In the genomic region with DNA sequence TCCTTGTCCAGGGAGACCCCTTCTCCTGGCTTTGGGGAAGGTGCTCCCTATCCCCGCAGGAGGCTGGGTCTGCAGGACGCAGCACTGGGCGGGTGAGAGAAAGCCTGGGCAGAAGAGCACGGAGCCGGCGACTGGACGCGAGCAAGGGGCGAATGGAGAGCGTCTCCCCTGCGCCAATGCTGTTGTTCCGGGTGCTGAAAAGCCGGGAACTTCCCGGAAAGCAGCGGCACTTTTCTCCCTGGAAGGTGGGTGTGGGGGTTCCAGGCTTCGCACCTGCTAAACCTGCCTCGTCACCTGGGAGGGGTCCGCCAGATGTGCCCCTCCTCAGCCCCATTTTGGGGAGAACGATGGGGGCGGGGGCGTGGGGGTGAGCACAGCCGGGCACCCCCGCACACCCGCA, we compare ENCODE assay signal across 13 cellular contexts.
DNase-seq lines count a peak whose midpoint lies in the region; TF ChIP-seq lines count a peak whose summit lies in the region.
"Had no signal": no experiment of that assay in that cellular context is flagged by ENCODE, and none has a peak within 500 bp of the region (broad histone marks: within the 10 kb centered on the region; RNA-seq: fewer than 3 reads in every experiment).

No MANE protein-coding gene starts in this region.

- no peaks in the 10 kb centered on the region for H3K9me3 ChIP-seq in HUES48 (ENCODE audit: control insufficient read depth, insufficient read depth, low read length)
- no peaks in the 10 kb centered on the region for H3K9me3 ChIP-seq in skeletal muscle tissue (ENCODE audit: control insufficient read depth in 3 of 3, low read length in 3 of 3)

- H3K27ac ChIP-seq in HUES48 (ENCODE audit: low read depth, low read length), result no peak overlapping the region
- H3K27ac ChIP-seq in dorsolateral prefrontal cortex, result no peak overlapping the region
- H3K27ac ChIP-seq in skeletal muscle tissue (ENCODE audit: low read depth, low read length), result no peak overlapping the region

- intact Hi-C loops in dorsolateral prefrontal cortex (cut with DNase I), result no loop called here

- H3K27me3 ChIP-seq in HUES48 (ENCODE audit: control insufficient read depth, insufficient read depth, low read length), result peaks cover 37% of the 10 kb centered on the region
- H3K27me3 ChIP-seq in dorsolateral prefrontal cortex, result peaks cover 0 to 53% (median 20%) of the 10 kb centered on the region in 45 donors
- peaks cover 14% of the 10 kb centered on the region for H3K27me3 ChIP-seq in kidney epithelial cell (ENCODE audit: control insufficient read depth, insufficient read depth, low read length)
- H3K27me3 ChIP-seq in skeletal muscle tissue (ENCODE audit: control insufficient read depth in 3 of 3, insufficient read depth in 3 of 3, low read length in 3 of 3), result peaks cover 11 to 24% (median 18%) of the 10 kb centered on the region in 3 donors

- DNase-seq in dorsolateral prefrontal cortex (no peak), kidney epithelial cell (ENCODE audit: low read depth) (no peak), SK-N-DZ (ENCODE audit: low spot score) (no peak), GF-D8 (lab: John Stamatoyannopoulos, UW) (no peak), OCI-M1 (lab: John Stamatoyannopoulos, UW) (no peak), NCI-H1092 treated with DMSO at 0.1 percent for 48 hours (lab: John Stamatoyannopoulos, UW) (no peak)
- DNase-seq: activated CD4-positive, alpha-beta memory T cell treated with anti-CD3 and anti-CD28 coated beads, Interleukin-2, amount 10 ng/mL, durations not matched to agents 7 days and 5 days; activated naive CD4-positive, alpha-beta T cell treated with anti-CD3 and anti-CD28 coated beads for 36 hours; effector CD8-positive, alpha-beta T cell; NCI-H226; stimulated activated CD4-positive, alpha-beta T cell treated with anti-CD3 and anti-CD28 coated beads, Interleukin-12 subunit alpha, Interleukin-12 subunit beta, amount 100 ng/mL, for 4 hours had no signal

- H3K36me3 ChIP-seq in HUES48 (ENCODE audit: control insufficient read depth, insufficient read depth, low read length) (no peaks in the 10 kb centered on the region), kidney epithelial cell (ENCODE audit: control insufficient read depth, insufficient read depth, low read length) (no peaks in the 10 kb centered on the region), skeletal muscle tissue (ENCODE audit: control insufficient read depth in 3 of 3, insufficient read depth in 3 of 3, low read length in 3 of 3) (no peaks in the 10 kb centered on the region)

- no peak for TF ChIP-seq CTCF in dorsolateral prefrontal cortex (IDR thresholded peaks at IDR 0.05 in 54 of 56, conservative IDR thresholded peaks at IDR 0.05 in 2 of 56; ENCODE audit: low read depth in 1 of 56, partially characterized antibody in 56 of 56)
- TF ChIP-seq CTCF in kidney epithelial cell (IDR thresholded peaks at IDR 0.05; ENCODE audit: insufficient read depth, low read length, poor library complexity, severe bottlenecking), result no peak

- H3K9ac ChIP-seq in HUES48 (ENCODE audit: low read depth, low read length) (no peak overlapping the region), skeletal muscle tissue (ENCODE audit: low read depth in 1 of 3, low read length in 3 of 3) (no peak overlapping the region)

- peaks cover 10% of the 10 kb centered on the region for H3K4me1 ChIP-seq in HUES48 (ENCODE audit: control insufficient read depth, insufficient read depth, low read length)
- peaks cover 3% of the 10 kb centered on the region in 3 donors for H3K4me1 ChIP-seq in skeletal muscle tissue (ENCODE audit: control insufficient read depth in 3 of 3, insufficient read depth in 3 of 3, low read length in 3 of 3)

- H3K4me3 ChIP-seq in HUES48 (ENCODE audit: low read depth, low read length) (peak overlapping the region; percentile 62), dorsolateral prefrontal cortex (peak overlapping the region in 34 of 59 donors; percentile 9 to 51 (median 32)), kidney epithelial cell (ENCODE audit: low read depth, low read length) (peak overlapping the region; percentile 8), skeletal muscle tissue (ENCODE audit: low read length in 3 of 3) (peak overlapping the region in 2 of 3 donors; percentile 30 to 36)

Comparison
In these comparisons a context has a peak if more than half of its experiments do, and no peak if none do; other contexts are left out.
1. H3K4me3 ChIP-seq: peak in every context shown above with its lines; median percentile 62 in HUES48; 33 in skeletal muscle tissue; 32 in dorsolateral prefrontal cortex; 8 in kidney epithelial cell.